12 cellular contexts compared by ENCODE assay signal in genomic region chr15:85473455-85473854, GRCh38.
DNase-seq lines count a peak whose midpoint lies in the region; ATAC-seq, FAIRE-seq and TF ChIP-seq lines count a peak whose summit lies in the region.
"Had no signal": no experiment of that assay in that cellular context is flagged by ENCODE, and none has a peak within 500 bp of the region (broad histone marks: within the 10 kb centered on the region; RNA-seq: fewer than 3 reads in every experiment).

No MANE protein-coding gene starts in this region.

- H3K27me3 Mint-ChIP-seq in HFFc6 (ENCODE audit: insufficient read depth) = no peaks in the 10 kb centered on the region; the same call in 1 of the 2 replicates
- no peaks in the 10 kb centered on the region for H3K27me3 Mint-ChIP-seq in WTC11 (ENCODE audit: low read depth)
- H3K27me3 Mint-ChIP-seq in immature natural killer cell (ENCODE audit: low read depth in 3 of 3) = peaks cover 0 to 2% (median 0%) of the 10 kb centered on the region in 3 donors

- POLR2A ChIA-PET in WTC11 (lab: Charles Lee) = no interaction called here

- H3K4me2 ChIP-seq in mesendoderm (ENCODE audit: low read length) = no peak overlapping the region

- no peak overlapping the region for H3K4ac ChIP-seq in mesendoderm (ENCODE audit: low read depth, low read length)

- no peak overlapping the region for H3K56ac ChIP-seq in mesendoderm (ENCODE audit: low read length)

- no peaks in the 10 kb centered on the region for H3K36me3 Mint-ChIP-seq in HFFc6 (ENCODE audit: low read depth)
- no peaks in the 10 kb centered on the region for H3K36me3 Mint-ChIP-seq in WTC11
- no peaks in the 10 kb centered on the region for H3K36me3 Mint-ChIP-seq in immature natural killer cell

- H3K4me3 ChIP-seq in mesendoderm (ENCODE audit: low read length) = no peak overlapping the region
- H3K4me3 ChIP-seq: body of pancreas, heart left ventricle had no signal

- DNase-seq in DMS 273 treated with DMSO at 0.1 percent for 48 hours (lab: John Stamatoyannopoulos, UW) (peak; percentile 42), HFFc6 (peak; percentile 29), WTC11 (ENCODE audit: low spot score) (no peak), mesendoderm (no peak), HTR-8/SVneo (ENCODE audit: insufficient read length, low spot score) (no peak), NCI-H1436 (lab: John Stamatoyannopoulos, UW) (no peak), immature natural killer cell (no peak)
- DNase-seq: body of pancreas, heart left ventricle had no signal

- peak overlapping the region; percentile 17 for H3K4me3 Mint-ChIP-seq in HFFc6
- no peak overlapping the region for H3K4me3 Mint-ChIP-seq in WTC11
- no peak overlapping the region for H3K4me3 Mint-ChIP-seq in immature natural killer cell
- H3K4me3 Mint-ChIP-seq: T-helper 1 cell treated with Interleukin-12 subunit alpha and Interleukin-12 subunit beta and Interleukin-4 antibody, amounts not matched to agents 30 μg/mL and 1 μg/mL, for 36 hours had no signal

- H3K79me2 ChIP-seq in mesendoderm (ENCODE audit: control insufficient read depth, insufficient read depth, low read length) = peaks cover 58% of the 10 kb centered on the region
- H3K79me2 ChIP-seq: parathyroid adenoma had no signal

- H3K18ac ChIP-seq in mesendoderm (ENCODE audit: low read length) = peak overlapping the region; percentile 72

- no peak overlapping the region for H2BK120ac ChIP-seq in mesendoderm (ENCODE audit: low read depth, low read length)

- ATAC-seq in WTC11 (peak; percentile 47), HG02973 (IDR thresholded peaks at IDR 0.05; ENCODE audit: unreplicated experiment) (no peak)
- ATAC-seq: body of pancreas had no signal

- H3K27ac Mint-ChIP-seq in HFFc6 (peak overlapping the region; percentile 71), WTC11 (no peak overlapping the region), immature natural killer cell (peak overlapping the region in 2 of 6 donors; percentile 16 to 17)
- H3K27ac Mint-ChIP-seq: T-helper 1 cell treated with Interleukin-12 subunit alpha and Interleukin-12 subunit beta and Interleukin-4 antibody, amounts not matched to agents 30 μg/mL and 1 μg/mL, for 36 hours had no signal

- H3K4me1 Mint-ChIP-seq in HFFc6 (ENCODE audit: low read depth) (peaks cover 70% of the 10 kb centered on the region), WTC11 (peaks cover 54% of the 10 kb centered on the region), immature natural killer cell (peaks cover 32 to 41% of the 10 kb centered on the region in 2 donors)

- TF ChIP-seq CTCF in HFFc6 (IDR thresholded peaks at IDR 0.05) = no peak
- no peak for TF ChIP-seq CTCF in WTC11 (IDR thresholded peaks at IDR 0.05)

- H4K5ac ChIP-seq in mesendoderm (ENCODE audit: low read length) = no peak overlapping the region

- no peaks in the 10 kb centered on the region for H3K27me3 ChIP-seq in mesendoderm (ENCODE audit: insufficient read depth, low read length, poor library complexity)
- H3K27me3 ChIP-seq: body of pancreas, heart left ventricle had no signal

- no peaks in the 10 kb centered on the region for H3K36me3 ChIP-seq in mesendoderm (ENCODE audit: control insufficient read depth, insufficient read depth, low read length)
- H3K36me3 ChIP-seq: heart left ventricle had no signal

- H3K9me3 Mint-ChIP-seq in HFFc6 (no peaks in the 10 kb centered on the region), WTC11 (no peaks in the 10 kb centered on the region), immature natural killer cell (no peaks in the 10 kb centered on the region)
- H3K9me3 Mint-ChIP-seq: T-helper 1 cell treated with Interleukin-12 subunit alpha and Interleukin-12 subunit beta and Interleukin-4 antibody, amounts not matched to agents 30 μg/mL and 1 μg/mL, for 36 hours had no signal

- H3K4me1 ChIP-seq in mesendoderm (ENCODE audit: control insufficient read depth, low read depth, low read length) = peaks cover 25% of the 10 kb centered on the region
- H3K4me1 ChIP-seq: parathyroid adenoma had no signal

- CTCF ChIA-PET in WTC11 (lab: Charles Lee) = no interaction called here

- H2AK5ac ChIP-seq in mesendoderm (ENCODE audit: low read length) = no peak overlapping the region

- no peak for FAIRE-seq in HTR-8/SVneo (lab: Jason Lieb, UNC)

- H3K79me1 ChIP-seq in mesendoderm (ENCODE audit: low read length) = peaks cover 10% of the 10 kb centered on the region

- H3K9ac ChIP-seq in mesendoderm (ENCODE audit: low read length) = no peak overlapping the region
- H3K9ac ChIP-seq: parathyroid adenoma had no signal

- WGBS in mesendoderm (ENCODE audit: extremely low coverage, insufficient coverage, low lambda C conversion rate) = no CpG with 5 or more reads among the region's 3 CpGs

- no peak overlapping the region for H2BK15ac ChIP-seq in mesendoderm (replicated peaks; ENCODE audit: low read depth)

- no peak overlapping the region for H3K27ac ChIP-seq in mesendoderm (ENCODE audit: low read depth, low read length)
- H3K27ac ChIP-seq: body of pancreas, heart left ventricle, parathyroid adenoma had no signal

- H4K8ac ChIP-seq in mesendoderm (ENCODE audit: low read depth, low read length) = no peak overlapping the region

- H3K23ac ChIP-seq in mesendoderm (ENCODE audit: low read length) = no peak overlapping the region

- H2BK5ac ChIP-seq in mesendoderm (ENCODE audit: low read length) = no peak overlapping the region

TF ChIP-seq in WTC11, 78 proteins besides CTCF, POLR2A, EP300 and RAD21 (continues in another document):
- TF ChIP-seq ZNF671 (CRISPR knock-in tag; IDR thresholded peaks at IDR 0.05) (no peak), ZNF121 (CRISPR knock-in tag; IDR thresholded peaks at IDR 0.05) (no peak), ELF4 (CRISPR knock-in tag; IDR thresholded peaks at IDR 0.05; ENCODE audit: low read depth) (no peak), MLX (CRISPR knock-in tag; IDR thresholded peaks at IDR 0.05) (no peak), STAT6 (CRISPR knock-in tag; conservative IDR thresholded peaks at IDR 0.05; ENCODE audit: low read depth) (no peak), PRRX2 (CRISPR knock-in tag; IDR thresholded peaks at IDR 0.05) (no peak), RELA (CRISPR knock-in tag; IDR thresholded peaks at IDR 0.05; ENCODE audit: borderline replicate concordance) (no peak), E2F5 (CRISPR knock-in tag; IDR thresholded peaks at IDR 0.05) (no peak), MYBL2 (CRISPR knock-in tag; IDR thresholded peaks at IDR 0.05) (no peak), CBFB (CRISPR knock-in tag; IDR thresholded peaks at IDR 0.05; ENCODE audit: low read depth) (no peak), ATF3 (CRISPR knock-in tag; conservative IDR thresholded peaks at IDR 0.05) (no peak), USF1 (CRISPR knock-in tag; IDR thresholded peaks at IDR 0.05) (no peak)

Comparison
In these comparisons a context has a peak if more than half of its experiments do, and no peak if none do; other contexts are left out.
1. DNase-seq: peak in DMS 273 treated with DMSO at 0.1 percent for 48 hours (single experiment) and HFFc6 (single experiment); none in WTC11 (single experiment), mesendoderm (single experiment), HTR-8/SVneo (single experiment), NCI-H1436 (single experiment) and immature natural killer cell (0 of 3).